ENCODE assay signal across 8 cellular contexts in genomic region chr5:1111727-1112289, GRCh38. TPM values are rescaled to one million over a fixed set of nuclear protein-coding genes. Genes with fewer than 3 reads are reported as not detected.
DNase-seq lines count a peak whose midpoint lies in the region; TF ChIP-seq lines count a peak whose summit lies in the region.

Gene SLC12A7 (minus strand): TSS chr5:1112063. CDS start chr5:1111991, 72 bp downstream.

- DNase-seq in Daoy (ENCODE audit: low read depth) = peak; percentile 65
- peak; percentile 52 to 83 for DNase-seq in HAP-1 (ENCODE audit: low spot score in 2 of 2)
- DNase-seq in NCI-H2196 (lab: John Stamatoyannopoulos, UW; ENCODE audit: unreplicated experiment) = peak; percentile 74
- peak; percentile 75 for DNase-seq in activated CD8-positive, alpha-beta memory T cell treated with anti-CD3 and anti-CD28 coated beads, Interleukin-2, amount 50 U/mL, for 4 hours
- peak; percentile 32 for DNase-seq in epithelial cell of esophagus (ENCODE audit: low read depth)
- peak; percentile 39 for DNase-seq in stimulated activated naive CD4-positive, alpha-beta T cell treated with Interleukin-2 at 50 U/mL for 16 hours (lab: John Stamatoyannopoulos, UW)
- no peak for DNase-seq in NCI-H1092 treated with DMSO at 0.1 percent for 48 hours (lab: John Stamatoyannopoulos, UW)

- in situ Hi-C loops in HAP-1 (cut with MboI; ENCODE audit: low sequenced_read_pairs) = no loop called here

- no peak for TF ChIP-seq CTCF in epithelial cell of esophagus (IDR thresholded peaks at IDR 0.05; ENCODE audit: insufficient read depth, low read depth, low read length, missing control alignments)

- H3K27me3 ChIP-seq in HAP-1 (ENCODE audit: low read depth) (no peaks in the 10 kb centered on the region), muscle layer of duodenum (ENCODE audit: low read depth, low read length) (no peaks in the 10 kb centered on the region)

- H3K36me3 ChIP-seq in HAP-1 (replicated peaks) (no peaks in the 10 kb centered on the region), muscle layer of duodenum (ENCODE audit: control insufficient read depth in 1 of 2, insufficient read depth in 2 of 2, low read length in 2 of 2) (no peaks in the 10 kb centered on the region)

- H3K4me3 ChIP-seq in HAP-1 (peak within 1 kb of the TSS; percentile 66), epithelial cell of esophagus (ENCODE audit: low read length) (peak within 1 kb of the TSS; percentile 58), muscle layer of duodenum (ENCODE audit: low read depth in 1 of 2, low read length in 2 of 2) (peak within 1 kb of the TSS; percentile 82)

- no peaks in the 10 kb centered on the region for H3K9me3 ChIP-seq in HAP-1
- no peaks in the 10 kb centered on the region for H3K9me3 ChIP-seq in muscle layer of duodenum (ENCODE audit: control insufficient read depth in 1 of 2, low read length in 2 of 2)

- H3K4me1 ChIP-seq in HAP-1 (no peaks in the 10 kb centered on the region), muscle layer of duodenum (ENCODE audit: control insufficient read depth in 1 of 2, insufficient read depth in 2 of 2, low read length in 2 of 2) (peaks cover 7 to 29% of the 10 kb centered on the region in 2 donors)

- peak within 1 kb of the TSS; percentile 80 for H3K27ac ChIP-seq in muscle layer of duodenum (ENCODE audit: low read length)

RNA-seq across cellular contexts. Expression of gene SLC12A7, which starts in this region (rescaled TPM):
- total RNA-seq in Daoy (2014; rRNA removed; shearing (Covaris generic)) = 3.0 and 3.2 TPM in 2 replicates
